10 cellular contexts compared by ENCODE assay signal in genomic region chr2:125405816-125406215, GRCh38.
DNase-seq lines count a peak whose midpoint lies in the region; ATAC-seq and TF ChIP-seq lines count a peak whose summit lies in the region.
"Had no signal": no experiment of that assay in that cellular context is flagged by ENCODE, and none has a peak within 500 bp of the region (broad histone marks: within the 10 kb centered on the region; RNA-seq: fewer than 3 reads in every experiment).

No MANE protein-coding gene starts in this region.

- TF ChIP-seq CTCF in GM13976 (IDR thresholded peaks at IDR 0.05; ENCODE audit: borderline replicate concordance, control extremely low read depth, extremely low read depth, insufficient read depth, missing control alignments), result no peak

- DNase-seq in HCEC 1CT, result peak; percentile 87
- DNase-seq in SW480 (ENCODE audit: low spot score), result peak; percentile 70
- DNase-seq in fibroblast of the conjunctiva (ENCODE audit: low read depth), result peak; percentile 92
- DNase-seq in skeletal muscle cell (ENCODE audit: low read depth), result peak; percentile 88
- DNase-seq in amygdala (lab: John Stamatoyannopoulos, UW), result no peak
- DNase-seq in GM13976 (ENCODE audit: low spot score), result no peak
- DNase-seq: left cardiac atrium, NCI-H524 had no signal

- ATAC-seq in GM19324 (IDR thresholded peaks at IDR 0.05; ENCODE audit: low FRiP score, unreplicated experiment) (no peak), GM21367 (IDR thresholded peaks at IDR 0.05; ENCODE audit: unreplicated experiment) (no peak)

- no peak overlapping the region for H3K4me3 ChIP-seq in skeletal muscle cell (ENCODE audit: low read depth, low read length)

- in situ Hi-C loops in GM13976 (cut with MboI; ENCODE audit: low sequenced_read_pairs, unreplicated experiment), result no loop called here

Comparison
In these comparisons a context has a peak if more than half of its experiments do, and no peak if none do; other contexts are left out.
1. DNase-seq: peak in HCEC 1CT (single experiment), SW480 (single experiment), fibroblast of the conjunctiva (single experiment) and skeletal muscle cell (single experiment); none in amygdala (0 of 56) and GM13976 (single experiment).